In genomic region chr3:52281980-52282801, GRCh38 we compare ENCODE assay signal across 8 cellular contexts. TPM values are rescaled to one million over a fixed set of nuclear protein-coding genes. Genes with fewer than 3 reads are reported as not detected.
DNase-seq lines count a peak whose midpoint lies in the region; ATAC-seq and TF ChIP-seq lines count a peak whose summit lies in the region.

No MANE protein-coding gene starts in this region.

- no peak overlapping the region for H3K27ac ChIP-seq in HEK293 (ENCODE audit: extremely low read depth, low read depth, low read length)

- H3K36me3 ChIP-seq in HEK293 (ENCODE audit: control insufficient read depth in 2 of 2, insufficient read depth in 1 of 2, low read length in 2 of 2) = peaks cover 0 to 5% of the 10 kb centered on the region in 2 experiments; a peak in 1 of 3 replicates

- no peaks in the 10 kb centered on the region for H3K4me1 ChIP-seq in HEK293 (ENCODE audit: control insufficient read depth, insufficient read depth, low read length)

- H3K4me3 ChIP-seq in HEK293 (ENCODE audit: low read depth, low read length) = no peak overlapping the region

- ATAC-seq in GM21717 (IDR thresholded peaks at IDR 0.05; ENCODE audit: unreplicated experiment) (no peak), GM18505 (IDR thresholded peaks at IDR 0.05; ENCODE audit: unreplicated experiment) (no peak)

- no peak for TF ChIP-seq POLR2A in GM18505 (IDR thresholded peaks at IDR 0.05; ENCODE audit: borderline replicate concordance, extremely low read depth, insufficient read depth, insufficient read length)

- no peaks in the 10 kb centered on the region for H3K9me3 ChIP-seq in HEK293 (ENCODE audit: control insufficient read depth, insufficient read depth, low read depth, low read length)

- DNase-seq in A172 (ENCODE audit: low spot score) (peak; percentile 57), islet precursor cell (peak; percentile 79), hippocampal formation (lab: John Stamatoyannopoulos, UW) (no peak), DMS153 treated with DMSO at 0.1 percent for 48 hours (lab: John Stamatoyannopoulos, UW; ENCODE audit: unreplicated experiment) (no peak)
- DNase-seq in activated T-cell treated with anti-CD3 and anti-CD28 coated beads, Interleukin-2, amount 50 U/mL, for 48 hours = peak; percentile 49

- POLR2A ChIA-PET in HEK293 (lab: Yijun Ruan, JAX) = interaction anchor here (0.6 kb wide), 1 partner anchor 610 kb away, joined by 3 read pairs; no protein-coding TSS in a partner anchor

- TF ChIP-seq CTCF in HEK293 (tag by site-specific recombination; IDR thresholded peaks at IDR 0.05) = no peak

- CTCF ChIA-PET in HEK293 (lab: Yijun Ruan, JAX) = interaction anchor here (1.2 to 2.9 kb wide), 2 partner anchors 50 to 57 kb away, joined by 11 to 19 read pairs; no protein-coding TSS in a partner anchor

TF ChIP-seq in HEK293, 187 proteins besides CTCF, POLR2A, EP300 and RAD21:
- TF ChIP-seq BCL11A (tag by site-specific recombination; IDR thresholded peaks at IDR 0.05; ENCODE audit: low read depth) (no peak), ZBTB1 (tag by site-specific recombination; IDR thresholded peaks at IDR 0.05) (no peak), ZNF707 (tag by site-specific recombination; IDR thresholded peaks at IDR 0.05) (no peak), ZNF830 (tag by site-specific recombination; IDR thresholded peaks at IDR 0.05; ENCODE audit: low read depth) (no peak), ZNF16 (tag by site-specific recombination; IDR thresholded peaks at IDR 0.05; ENCODE audit: low read depth) (no peak), OSR2 (tag by site-specific recombination; IDR thresholded peaks at IDR 0.05) (no peak), HIC1 (tag by site-specific recombination; IDR thresholded peaks at IDR 0.05) (no peak), ZNF571 (tag by site-specific recombination; IDR thresholded peaks at IDR 0.05) (no peak), PRDM10 (tag by site-specific recombination; IDR thresholded peaks at IDR 0.05) (no peak), ZNF660 (tag by site-specific recombination; IDR thresholded peaks at IDR 0.05) (0 out of 2 replicates have a peak, but pooled peaks have one; percentile 4), PRDM6 (tag by site-specific recombination; IDR thresholded peaks at IDR 0.05) (0 out of 2 replicates have a peak, but pooled peaks have one; percentile 15), ZNF133 (tag by site-specific recombination; IDR thresholded peaks at IDR 0.05) (no peak), GLIS1 (tag by site-specific recombination; IDR thresholded peaks at IDR 0.05) (peak; percentile 68), ZBTB10 (tag by site-specific recombination; IDR thresholded peaks at IDR 0.05) (no peak)

RNA-seq across cellular contexts. Expression of gene WDR82, which starts 3.7 kb away (rescaled TPM):
- total RNA-seq in A172 (2014; rRNA removed; shearing (Covaris generic)) = 42.0 and 46.2 TPM in 2 replicates

RNA-seq across cellular contexts. Expression of gene GLYCTK, which starts 5.4 kb away (rescaled TPM):
- 5.4 and 6.8 TPM in 2 replicates for total RNA-seq in A172 (2014; rRNA removed; shearing (Covaris generic))

RNA-seq across cellular contexts. Expression of gene DNAH1, which starts 33.9 kb away (rescaled TPM):
- 0.69 and 3.1 TPM in 2 replicates for total RNA-seq in A172 (2014; rRNA removed; shearing (Covaris generic))

RNA-seq across cellular contexts. Expression of gene PPM1M, which starts 36.6 kb away (rescaled TPM):
- total RNA-seq in A172 (2014; rRNA removed; shearing (Covaris generic)) = 15.6 and 19.5 TPM in 2 replicates

RNA-seq across cellular contexts. Expression of gene TWF2, which starts 43.2 kb away (rescaled TPM):
- 93.0 and 94.6 TPM in 2 replicates for total RNA-seq in A172 (2014; rRNA removed; shearing (Covaris generic))

Comparison
In these comparisons a context has a peak if more than half of its experiments do, and no peak if none do; other contexts are left out.
1. DNase-seq: peak in A172 (single experiment), activated T-cell treated with anti-CD3 and anti-CD28 coated beads, Interleukin-2, amount 50 U/mL, for 48 hours (2 of 2) and islet precursor cell (single experiment); none in hippocampal formation (0 of 2) and DMS153 treated with DMSO at 0.1 percent for 48 hours (single experiment).